ENCODE assay signal across 8 cellular contexts in genomic region chr3:30649572-30650310, GRCh38. TPM values are rescaled to one million over a fixed set of nuclear protein-coding genes. Genes with fewer than 3 reads are reported as not detected.
DNase-seq lines count a peak whose midpoint lies in the region; ATAC-seq, FAIRE-seq and TF ChIP-seq lines count a peak whose summit lies in the region.

No MANE protein-coding gene starts in this region.

- no peak overlapping the region for H3K27ac Mint-ChIP-seq in GM23338

- H4K20me1 ChIP-seq in GM23338 (replicated peaks; ENCODE audit: insufficient read depth) (no peaks in the 10 kb centered on the region), OCI-LY3 (ENCODE audit: insufficient read depth, low read length) (peaks cover 17% of the 10 kb centered on the region)

- no peak overlapping the region for H3K4me3 ChIP-seq in GM23338
- no peak overlapping the region for H3K4me3 ChIP-seq in OCI-LY3 (ENCODE audit: low read length)
- H3K4me3 ChIP-seq in H7 (ENCODE audit: insufficient read depth, low read depth, low read length), result no peak overlapping the region

- H3K36me3 Mint-ChIP-seq in GM23338 (ENCODE audit: low read depth), result peaks cover 49% of the 10 kb centered on the region

- no peak overlapping the region for H3K4me3 Mint-ChIP-seq in GM23338

- peaks cover 8% of the 10 kb centered on the region for H3K4me1 ChIP-seq in GM23338 (ENCODE audit: insufficient read depth)
- H3K4me1 ChIP-seq in OCI-LY3 (ENCODE audit: low read length), result peaks cover 31% of the 10 kb centered on the region

- H3K36me3 ChIP-seq in GM23338 (ENCODE audit: insufficient read depth) (peaks cover 17% of the 10 kb centered on the region; the same call in 1 of the 2 replicates), OCI-LY3 (replicated peaks; ENCODE audit: low read depth, low read length) (peaks cover 61% of the 10 kb centered on the region), H7 (replicated peaks; ENCODE audit: control insufficient read depth, insufficient read depth, low read length) (peaks cover 13% of the 10 kb centered on the region)

- DNase-seq in GM12891 (ENCODE audit: insufficient read length, low spot score), result no peak
- DNase-seq in GM23338 (ENCODE audit: low spot score), result no peak
- DNase-seq in germinal center (ENCODE audit: low spot score), result peak; percentile 59
- no peak for DNase-seq in retina
- DNase-seq in H7, result no peak
- DNase-seq in DMS79 (lab: John Stamatoyannopoulos, UW), result no peak
- DNase-seq in DMS 273 treated with DMSO at 0.1 percent for 48 hours (lab: John Stamatoyannopoulos, UW), result no peak

- H3K9me3 Mint-ChIP-seq in GM23338, result no peaks in the 10 kb centered on the region

- H3K79me2 ChIP-seq in GM23338 (replicated peaks; ENCODE audit: insufficient read depth) (0 out of 2 replicates have a peak, but pooled peaks cover 4% of the 10 kb centered on the region), OCI-LY3 (ENCODE audit: low read length) (no peaks in the 10 kb centered on the region)

- H3K4me1 Mint-ChIP-seq in GM23338, result peaks cover 14% of the 10 kb centered on the region

- peak overlapping the region; percentile 70; the same call in 1 of the 2 replicates for H3K27ac ChIP-seq in GM23338 (ENCODE audit: low read depth)
- H3K27ac ChIP-seq in OCI-LY3 (ENCODE audit: low read length), result no peak overlapping the region

- H3K4me2 ChIP-seq in GM23338 (no peak overlapping the region), OCI-LY3 (ENCODE audit: low read length) (peak overlapping the region; percentile 45)

- H3K27me3 Mint-ChIP-seq in GM23338 (ENCODE audit: insufficient read depth, low read depth, poor library complexity), result peaks cover 1% of the 10 kb centered on the region

- no peak for FAIRE-seq in GM12891 (lab: Jason Lieb, UNC)

- no peak for TF ChIP-seq CTCF in GM23338 (conservative IDR thresholded peaks at IDR 0.05; ENCODE audit: low read depth in 2 of 2)
- TF ChIP-seq CTCF in OCI-LY3 (IDR thresholded peaks at IDR 0.05; ENCODE audit: low read depth, low read length), result no peak

- no peak overlapping the region for H3K9ac ChIP-seq in OCI-LY3 (ENCODE audit: low read length)

- H2AFZ ChIP-seq in GM23338, result no peak overlapping the region
- no peak overlapping the region for H2AFZ ChIP-seq in OCI-LY3 (ENCODE audit: low read depth, low read length)

- TF ChIP-seq POLR2A in GM12891 (IDR thresholded peaks at IDR 0.05; ENCODE audit: low read depth, low read length), result no peak

- ATAC-seq in GM23338, result no peak

- no peaks in the 10 kb centered on the region for H3K27me3 ChIP-seq in GM23338 (ENCODE audit: insufficient read depth)
- H3K27me3 ChIP-seq in OCI-LY3 (ENCODE audit: low read depth, low read length), result peaks cover 51% of the 10 kb centered on the region
- no peaks in the 10 kb centered on the region for H3K27me3 ChIP-seq in H7 (ENCODE audit: control insufficient read depth, insufficient read depth, low read length)

- no peaks in the 10 kb centered on the region for H3F3A ChIP-seq in GM23338 (replicated peaks; ENCODE audit: low read depth)

- no peaks in the 10 kb centered on the region for H3K9me2 ChIP-seq in GM23338 (ENCODE audit: insufficient read depth)

- H3K9me3 ChIP-seq in OCI-LY3 (ENCODE audit: insufficient read depth, low read length), result no peaks in the 10 kb centered on the region

TF ChIP-seq in GM12891, 5 proteins besides CTCF, POLR2A, EP300 and RAD21:
- TF ChIP-seq TAF1 (IDR thresholded peaks at IDR 0.05; ENCODE audit: low read depth, low read length) (no peak), POU2F2 (IDR thresholded peaks at IDR 0.05; ENCODE audit: low read depth, low read length) (no peak), POLR2AphosphoS5 (IDR thresholded peaks at IDR 0.05; ENCODE audit: low read depth, low read length) (no peak), SPI1 (IDR thresholded peaks at IDR 0.05; ENCODE audit: low read depth, low read length) (peak; percentile 99), PAX5 (IDR thresholded peaks at IDR 0.05; ENCODE audit: insufficient read depth, low read length, severe bottlenecking) (no peak)

TF ChIP-seq in GM23338, 12 proteins besides CTCF, POLR2A, EP300 and RAD21 (continues in another document):
- TF ChIP-seq, protein P1, sequence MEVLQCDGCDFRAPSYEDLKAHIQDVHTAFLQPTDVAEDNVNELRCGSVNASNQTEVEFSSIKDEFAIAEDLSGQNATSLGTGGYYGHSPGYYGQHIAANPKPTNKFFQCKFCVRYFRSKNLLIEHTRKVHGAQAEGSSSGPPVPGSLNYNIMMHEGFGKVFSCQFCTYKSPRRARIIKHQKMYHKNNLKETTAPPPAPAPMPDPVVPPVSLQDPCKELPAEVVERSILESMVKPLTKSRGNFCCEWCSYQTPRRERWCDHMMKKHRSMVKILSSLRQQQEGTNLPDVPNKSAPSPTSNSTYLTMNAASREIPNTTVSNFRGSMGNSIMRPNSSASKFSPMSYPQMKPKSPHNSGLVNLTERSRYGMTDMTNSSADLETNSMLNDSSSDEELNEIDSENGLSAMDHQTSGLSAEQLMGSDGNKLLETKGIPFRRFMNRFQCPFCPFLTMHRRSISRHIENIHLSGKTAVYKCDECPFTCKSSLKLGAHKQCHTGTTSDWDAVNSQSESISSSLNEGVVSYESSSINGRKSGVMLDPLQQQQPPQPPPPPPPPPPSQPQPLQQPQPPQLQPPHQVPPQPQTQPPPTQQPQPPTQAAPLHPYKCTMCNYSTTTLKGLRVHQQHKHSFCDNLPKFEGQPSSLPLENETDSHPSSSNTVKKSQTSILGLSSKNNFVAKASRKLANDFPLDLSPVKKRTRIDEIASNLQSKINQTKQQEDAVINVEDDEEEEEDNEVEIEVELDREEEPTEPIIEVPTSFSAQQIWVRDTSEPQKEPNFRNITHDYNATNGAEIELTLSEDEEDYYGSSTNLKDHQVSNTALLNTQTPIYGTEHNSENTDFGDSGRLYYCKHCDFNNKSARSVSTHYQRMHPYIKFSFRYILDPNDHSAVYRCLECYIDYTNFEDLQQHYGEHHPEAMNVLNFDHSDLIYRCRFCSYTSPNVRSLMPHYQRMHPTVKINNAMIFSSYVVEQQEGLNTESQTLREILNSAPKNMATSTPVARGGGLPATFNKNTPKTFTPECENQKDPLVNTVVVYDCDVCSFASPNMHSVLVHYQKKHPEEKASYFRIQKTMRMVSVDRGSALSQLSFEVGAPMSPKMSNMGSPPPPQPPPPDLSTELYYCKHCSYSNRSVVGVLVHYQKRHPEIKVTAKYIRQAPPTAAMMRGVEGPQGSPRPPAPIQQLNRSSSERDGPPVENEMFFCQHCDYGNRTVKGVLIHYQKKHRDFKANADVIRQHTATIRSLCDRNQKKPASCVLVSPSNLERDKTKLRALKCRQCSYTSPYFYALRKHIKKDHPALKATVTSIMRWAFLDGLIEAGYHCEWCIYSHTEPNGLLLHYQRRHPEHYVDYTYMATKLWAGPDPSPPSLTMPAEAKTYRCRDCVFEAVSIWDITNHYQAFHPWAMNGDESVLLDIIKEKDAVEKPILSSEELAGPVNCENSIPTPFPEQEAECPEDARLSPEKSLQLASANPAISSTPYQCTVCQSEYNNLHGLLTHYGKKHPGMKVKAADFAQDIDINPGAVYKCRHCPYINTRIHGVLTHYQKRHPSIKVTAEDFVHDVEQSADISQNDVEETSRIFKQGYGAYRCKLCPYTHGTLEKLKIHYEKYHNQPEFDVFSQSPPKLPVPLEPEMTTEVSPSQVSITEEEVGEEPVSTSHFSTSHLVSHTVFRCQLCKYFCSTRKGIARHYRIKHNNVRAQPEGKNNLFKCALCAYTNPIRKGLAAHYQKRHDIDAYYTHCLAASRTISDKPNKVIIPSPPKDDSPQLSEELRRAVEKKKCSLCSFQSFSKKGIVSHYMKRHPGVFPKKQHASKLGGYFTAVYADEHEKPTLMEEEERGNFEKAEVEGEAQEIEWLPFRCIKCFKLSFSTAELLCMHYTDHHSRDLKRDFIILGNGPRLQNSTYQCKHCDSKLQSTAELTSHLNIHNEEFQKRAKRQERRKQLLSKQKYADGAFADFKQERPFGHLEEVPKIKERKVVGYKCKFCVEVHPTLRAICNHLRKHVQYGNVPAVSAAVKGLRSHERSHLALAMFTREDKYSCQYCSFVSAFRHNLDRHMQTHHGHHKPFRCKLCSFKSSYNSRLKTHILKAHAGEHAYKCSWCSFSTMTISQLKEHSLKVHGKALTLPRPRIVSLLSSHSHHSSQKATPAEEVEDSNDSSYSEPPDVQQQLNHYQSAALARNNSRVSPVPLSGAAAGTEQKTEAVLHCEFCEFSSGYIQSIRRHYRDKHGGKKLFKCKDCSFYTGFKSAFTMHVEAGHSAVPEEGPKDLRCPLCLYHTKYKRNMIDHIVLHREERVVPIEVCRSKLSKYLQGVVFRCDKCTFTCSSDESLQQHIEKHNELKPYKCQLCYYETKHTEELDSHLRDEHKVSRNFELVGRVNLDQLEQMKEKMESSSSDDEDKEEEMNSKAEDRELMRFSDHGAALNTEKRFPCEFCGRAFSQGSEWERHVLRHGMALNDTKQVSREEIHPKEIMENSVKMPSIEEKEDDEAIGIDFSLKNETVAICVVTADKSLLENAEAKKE (CRISPR knock-in tag; IDR thresholded peaks at IDR 0.05), result no peak
- TF ChIP-seq ZNF331 (CRISPR knock-in tag; IDR thresholded peaks at IDR 0.05; ENCODE audit: low read depth) (no peak), REST (IDR thresholded peaks at IDR 0.05; ENCODE audit: unreplicated experiment) (no peak), ZNF114 (CRISPR knock-in tag; IDR thresholded peaks at IDR 0.05) (no peak)

RNA-seq across cellular contexts. Expression of gene TGFBR2, which starts 43.3 kb away (rescaled TPM):
- polyA plus RNA-seq in GM12891 (2012; ENCODE audit: low read depth, missing spikeins), result 0.08 TPM
- 12.2 and 13.0 TPM in 2 replicates for total RNA-seq in GM23338 (2014; rRNA removed; shearing (Covaris generic))
- 3.7 and 4.7 TPM in 2 replicates for polyA plus RNA-seq in GM23338 (2016; fragmentation: Nextera tagmentation; extraction: Ambion mirVana)
- 4.3 and 6.4 TPM in 2 replicates for total RNA-seq in H7 (2014; rRNA removed; shearing (Covaris generic))
